In the genomic region with DNA sequence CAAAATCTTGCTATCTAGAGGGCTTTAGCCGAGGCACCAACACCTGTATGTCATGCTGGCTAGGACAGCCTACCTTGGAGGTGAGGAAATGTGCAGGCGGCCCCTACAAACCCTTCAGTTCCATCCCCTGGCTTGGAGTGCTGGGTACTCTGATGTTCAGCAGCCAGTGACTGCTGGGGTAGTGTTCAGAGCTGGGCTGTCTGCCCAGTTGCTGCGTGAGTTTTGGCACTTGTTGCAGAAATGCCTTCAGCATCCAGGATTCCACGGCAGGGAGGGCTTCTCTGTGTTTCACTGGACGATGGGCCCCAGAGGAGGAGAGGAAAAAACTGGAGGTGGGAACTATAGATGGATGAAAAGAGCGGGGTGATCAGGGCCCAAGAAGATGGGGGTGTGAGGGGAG, we compare ENCODE assay signal across 19 cellular contexts. TPM values are rescaled to one million over a fixed set of nuclear protein-coding genes. Genes with fewer than 3 reads are reported as not detected.
DNase-seq lines count a peak whose midpoint lies in the region; ATAC-seq, FAIRE-seq and TF ChIP-seq lines count a peak whose summit lies in the region.
"Had no signal": no experiment of that assay in that cellular context is flagged by ENCODE, and none has a peak within 500 bp of the region (broad histone marks: within the 10 kb centered on the region; RNA-seq: fewer than 3 reads in every experiment).

No MANE protein-coding gene starts in this region.

- TF ChIP-seq EP300 in gastroesophageal sphincter (IDR thresholded peaks at IDR 0.05): no peak

- H2AFZ ChIP-seq in osteoblast (ENCODE audit: low read length): no peak overlapping the region

- no peak overlapping the region for H3K27ac ChIP-seq in gastroesophageal sphincter
- H3K27ac ChIP-seq in osteoblast (ENCODE audit: low read depth, low read length): no peak overlapping the region
- H3K27ac ChIP-seq: cardiac muscle cell, stomach had no signal

- DNase-seq in AG10803 (ENCODE audit: low read depth): peak; percentile 36
- peak; percentile 45 for DNase-seq in adipocyte (ENCODE audit: low read depth)
- peak; percentile 32 for DNase-seq in myocyte (ENCODE audit: low read depth)
- no peak for DNase-seq in GM12892 (ENCODE audit: insufficient read length)
- DNase-seq in NCI-H2227 (lab: John Stamatoyannopoulos, UW; ENCODE audit: unreplicated experiment): no peak
- DNase-seq in osteoblast (ENCODE audit: insufficient read length, low spot score, missing footprints): no peak
- DNase-seq: activated B cell treated with CpG ODN at 0.5 μM for 24 hours, activated gamma-delta T cell treated with Interleukin-2 at 50 U/mL for 16 hours, DMS153, H9, NCI-H1092, NCI-H345, small intestine, stomach, T-helper 1 cell had no signal

- FAIRE-seq in GM12892 (lab: Jason Lieb, UNC): no peak
- FAIRE-seq: RCC 7860, small intestine had no signal

- 45% methylated on average over 5 of the region's 6 CpGs; no CpG with 5 or more reads in 1 of the 2 donors for whole genome bisulfite sequencing in gastroesophageal sphincter (ENCODE audit: low coverage in 1 of 2), 2 donors

- H3K9me3 ChIP-seq in adipocyte (ENCODE audit: control insufficient read depth, low read length): no peaks in the 10 kb centered on the region
- H3K9me3 ChIP-seq in gastroesophageal sphincter: no peaks in the 10 kb centered on the region
- no peaks in the 10 kb centered on the region for H3K9me3 ChIP-seq in osteoblast (ENCODE audit: low read depth, low read length)
- H3K9me3 ChIP-seq: stomach had no signal

- TF ChIP-seq CTCF in AG10803 (conservative IDR thresholded peaks at IDR 0.05; ENCODE audit: low read length) (no peak), gastroesophageal sphincter (IDR thresholded peaks at IDR 0.05) (no peak), osteoblast (IDR thresholded peaks at IDR 0.05; ENCODE audit: extremely low read depth, low read depth, low read length) (no peak)

- ATAC-seq in gastroesophageal sphincter (peak; percentile 48), GM19351 (IDR thresholded peaks at IDR 0.05; ENCODE audit: unreplicated experiment) (no peak)

- H3K4me3 ChIP-seq in AG10803 (ENCODE audit: low read length) (no peak overlapping the region), adipocyte (ENCODE audit: low read length) (no peak overlapping the region), gastroesophageal sphincter (no peak overlapping the region), osteoblast (ENCODE audit: insufficient read depth, low read length) (no peak overlapping the region)
- H3K4me3 ChIP-seq: cardiac muscle cell, stomach had no signal

- H4K20me1 ChIP-seq in osteoblast (ENCODE audit: insufficient read depth, low read length): peaks cover 3% of the 10 kb centered on the region

- no peaks in the 10 kb centered on the region for H3K79me2 ChIP-seq in osteoblast (ENCODE audit: insufficient read depth, low read length)

- H3K27me3 ChIP-seq in adipocyte (replicated peaks; ENCODE audit: control insufficient read depth, insufficient read depth, low read length) (no peaks in the 10 kb centered on the region), gastroesophageal sphincter (no peaks in the 10 kb centered on the region), osteoblast (ENCODE audit: insufficient read depth, low read length) (no peaks in the 10 kb centered on the region)
- H3K27me3 ChIP-seq: cardiac muscle cell, stomach had no signal

- H3K36me3 ChIP-seq in adipocyte (ENCODE audit: control insufficient read depth, insufficient read depth, low read length, severe bottlenecking): peaks cover 26% of the 10 kb centered on the region
- H3K36me3 ChIP-seq in gastroesophageal sphincter: peaks cover 0 to 52% of the 10 kb centered on the region in 2 donors
- peaks cover 23% of the 10 kb centered on the region for H3K36me3 ChIP-seq in osteoblast (ENCODE audit: insufficient read depth, low read length)
- H3K36me3 ChIP-seq: cardiac muscle cell had no signal

- H3K4me1 ChIP-seq in adipocyte (ENCODE audit: control insufficient read depth, insufficient read depth, low read length): no peaks in the 10 kb centered on the region
- peaks cover 0 to 8% (median 0%) of the 10 kb centered on the region in 3 donors for H3K4me1 ChIP-seq in gastroesophageal sphincter
- H3K4me1 ChIP-seq in osteoblast (ENCODE audit: insufficient read depth, low read length): no peaks in the 10 kb centered on the region
- H3K4me1 ChIP-seq: stomach had no signal

- no peak overlapping the region for H3K9ac ChIP-seq in adipocyte (ENCODE audit: low read length)

- TF ChIP-seq POLR2A in gastroesophageal sphincter (IDR thresholded peaks at IDR 0.05) (no peak), GM12892 (IDR thresholded peaks at IDR 0.05; ENCODE audit: low read depth, low read length) (no peak)

- no peak overlapping the region for H3K4me2 ChIP-seq in osteoblast (ENCODE audit: insufficient read depth, low read length)

RNA-seq across cellular contexts. Expression of gene SWI5, which starts 10.4 kb away (rescaled TPM):
- total RNA-seq in gastroesophageal sphincter: 10 to 100 TPM; 18.2 to 27.5 (median 24.5) TPM
- total RNA-seq in myocyte: 41.3 and 42.2 TPM in 2 replicates
- polyA plus RNA-seq in myocyte (2012): 70.7 TPM
- 21.3 TPM for polyA plus RNA-seq in GM12892 (2012; ENCODE audit: missing spikeins)
- total RNA-seq in osteoblast: 19.2 and 20.3 TPM in 2 replicates

RNA-seq across cellular contexts. Expression of gene GOLGA2, which starts 10.6 kb away (rescaled TPM):
- 100 to 1,000 TPM in 1 of 4 donors, 10 to 100 TPM in 3; 71.1 to 130 (median 83.1) TPM for total RNA-seq in gastroesophageal sphincter
- 121 and 160 TPM in 2 replicates for total RNA-seq in myocyte
- polyA plus RNA-seq in myocyte (2012): 129 TPM
- polyA plus RNA-seq in GM12892 (2012; ENCODE audit: missing spikeins): 21.9 TPM
- total RNA-seq in osteoblast: 121 and 137 TPM in 2 replicates

RNA-seq across cellular contexts. Expression of gene TRUB2, which starts 35.8 kb away (rescaled TPM):
- total RNA-seq in gastroesophageal sphincter: 10 to 100 TPM in 1 of 4 donors, 1 to 10 TPM in 3; 5.1 to 11.4 (median 7.5) TPM
- total RNA-seq in myocyte: 13.2 and 17.3 TPM in 2 replicates
- 31.9 TPM for polyA plus RNA-seq in myocyte (2012)
- polyA plus RNA-seq in GM12892 (2012; ENCODE audit: missing spikeins): 24.5 TPM
- 16.2 and 16.3 TPM in 2 replicates for total RNA-seq in osteoblast

RNA-seq across cellular contexts. Expression of gene COQ4, which starts 36.2 kb away (rescaled TPM):
- total RNA-seq in gastroesophageal sphincter (10 to 100 TPM; 25.8 to 40.5 (median 31.8) TPM), myocyte (27.2 and 40.4 TPM in 2 replicates), osteoblast (34.7 and 34.8 TPM in 2 replicates)
- polyA plus RNA-seq in myocyte (2012): 50.6 TPM
- polyA plus RNA-seq in GM12892 (2012; ENCODE audit: missing spikeins): 24.3 TPM

RNA-seq across cellular contexts. Expression of gene SLC27A4, which starts 53.9 kb away (rescaled TPM):
- total RNA-seq in gastroesophageal sphincter: 10 to 100 TPM; 14.3 to 34.3 (median 20.4) TPM
- 29.7 and 32.4 TPM in 2 replicates for total RNA-seq in myocyte
- polyA plus RNA-seq in myocyte (2012): 25.5 TPM
- polyA plus RNA-seq in GM12892 (2012; ENCODE audit: missing spikeins): 2.8 TPM
- 21.4 and 23.0 TPM in 2 replicates for total RNA-seq in osteoblast

Comparison
In these comparisons a context has a peak if more than half of its experiments do, and no peak if none do; other contexts are left out.
1. DNase-seq: peak in AG10803 (single experiment), adipocyte (single experiment) and myocyte (single experiment); none in GM12892 (single experiment), NCI-H2227 (single experiment) and osteoblast (single experiment).